ENCODE assay signal across 8 cellular contexts in the genomic region with DNA sequence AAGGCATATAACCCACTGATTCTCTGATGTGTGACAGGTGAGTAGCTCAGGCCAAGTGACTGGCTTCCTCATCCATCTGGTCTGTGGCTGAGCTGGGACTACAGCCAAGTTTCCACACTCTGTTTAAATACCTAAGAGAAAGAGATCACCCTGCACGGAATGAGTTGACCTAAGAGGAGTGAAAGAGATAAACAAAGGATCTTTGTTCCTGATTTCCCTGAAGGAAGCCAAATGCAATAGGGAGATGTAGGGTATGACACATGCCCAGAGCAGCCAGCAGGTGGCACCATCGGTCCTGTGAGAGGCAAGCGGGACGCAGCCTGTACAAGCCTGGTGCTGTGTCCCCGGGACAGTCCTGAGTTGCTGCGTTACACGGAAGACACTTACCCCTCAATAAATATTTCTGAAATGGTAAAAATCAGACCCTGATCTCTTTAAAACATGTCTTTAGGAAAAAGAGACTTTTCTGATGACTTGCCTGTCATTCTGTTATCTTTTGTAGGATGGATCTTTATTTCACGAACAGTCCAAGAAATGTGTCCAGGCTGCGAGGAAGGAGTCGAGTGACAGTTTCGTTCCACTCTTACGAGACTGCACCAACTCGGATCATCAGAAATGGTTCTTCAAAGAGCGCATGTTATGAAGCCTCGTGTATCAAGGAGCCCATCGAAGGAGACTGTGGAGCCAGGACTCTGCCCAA. TPM values are rescaled to one million over a fixed set of nuclear protein-coding genes. Genes with fewer than 3 reads are reported as not detected.
DNase-seq lines count a peak whose midpoint lies in the region; ATAC-seq and TF ChIP-seq lines count a peak whose summit lies in the region.

No MANE protein-coding gene starts in this region.

- no peak overlapping the region for H3K4me2 ChIP-seq in DOHH2 (ENCODE audit: low read length)
- H3K4me2 ChIP-seq in GM23248 (ENCODE audit: unreplicated experiment) = peak overlapping the region; percentile 90

- in situ Hi-C loops in GM23248 (cut with MboI) = no loop called here

- H3K79me2 ChIP-seq in DOHH2 (ENCODE audit: control insufficient read depth, low read length) = no peaks in the 10 kb centered on the region
- no peaks in the 10 kb centered on the region for H3K79me2 ChIP-seq in GM23248 (ENCODE audit: insufficient read depth)

- peaks cover 2% of the 10 kb centered on the region for H3K36me3 Mint-ChIP-seq in activated naive CD4-positive, alpha-beta T cell treated with anti-CD3 and anti-CD28 coated beads for 36 hours (ENCODE audit: low read depth)

- TF ChIP-seq CTCF in DOHH2 (IDR thresholded peaks at IDR 0.05; ENCODE audit: low read depth, low read length, poor library complexity, severe bottlenecking) (peak; percentile 86), ovary (IDR thresholded peaks at IDR 0.05) (peak; percentile 77 to 86 (median 79)), thoracic aorta (IDR thresholded peaks at IDR 0.05) (peak; percentile 88)

- H3K27me3 Mint-ChIP-seq in activated naive CD4-positive, alpha-beta T cell treated with anti-CD3 and anti-CD28 coated beads for 36 hours (ENCODE audit: low read depth) = no peaks in the 10 kb centered on the region

- H3K36me3 ChIP-seq in DOHH2 (ENCODE audit: control insufficient read depth, low read length) = no peaks in the 10 kb centered on the region
- H3K36me3 ChIP-seq in GM23248 (ENCODE audit: low read depth) = no peaks in the 10 kb centered on the region
- H3K36me3 ChIP-seq in MG63 = no peaks in the 10 kb centered on the region
- H3K36me3 ChIP-seq in SK-N-MC (ENCODE audit: insufficient read depth, low read length) = no peaks in the 10 kb centered on the region
- no peaks in the 10 kb centered on the region for H3K36me3 ChIP-seq in ovary
- H3K36me3 ChIP-seq in thoracic aorta = no peaks in the 10 kb centered on the region

- no peak overlapping the region for H3K27ac ChIP-seq in DOHH2 (ENCODE audit: low read depth, low read length)
- no peak overlapping the region; the same call in 1 of the 2 replicates for H3K27ac ChIP-seq in GM23248
- no peak overlapping the region for H3K27ac ChIP-seq in SK-N-MC
- H3K27ac ChIP-seq in ovary = no peak overlapping the region
- no peak overlapping the region for H3K27ac ChIP-seq in thoracic aorta

- CTCF ChIA-PET in activated naive CD4-positive, alpha-beta T cell treated with anti-CD3 and anti-CD28 coated beads for 36 hours (lab: Charles Lee) = interaction anchor here (0.6 to 5.2 kb wide), 40 partner anchors 10 to 293 kb away, joined by 3 to 58 read pairs (median 4); no protein-coding TSS in a partner anchor

- peak; percentile 78 for ATAC-seq in thoracic aorta (ENCODE audit: insufficient number of reproducible peaks, low FRiP score, low read depth)

- H3K9me3 ChIP-seq in DOHH2 (ENCODE audit: control insufficient read depth, insufficient read depth, low read length) (no peaks in the 10 kb centered on the region), GM23248 (ENCODE audit: low read depth) (no peaks in the 10 kb centered on the region), MG63 (no peaks in the 10 kb centered on the region), SK-N-MC (ENCODE audit: low read depth, low read length) (no peaks in the 10 kb centered on the region), ovary (no peaks in the 10 kb centered on the region), thoracic aorta (no peaks in the 10 kb centered on the region)

- no peaks in the 10 kb centered on the region for H4K20me1 ChIP-seq in DOHH2 (ENCODE audit: control insufficient read depth, insufficient read depth, low read depth, low read length)
- H4K20me1 ChIP-seq in GM23248 (ENCODE audit: insufficient read depth) = no peaks in the 10 kb centered on the region

- TF ChIP-seq EP300 in ovary (IDR thresholded peaks at IDR 0.05) = no peak

- H3K4me3 Mint-ChIP-seq in activated naive CD4-positive, alpha-beta T cell treated with anti-CD3 and anti-CD28 coated beads for 36 hours = no peak overlapping the region

- H3K9me2 ChIP-seq in DOHH2 (replicated peaks; ENCODE audit: control insufficient read depth, low read length) (no peaks in the 10 kb centered on the region), GM23248 (ENCODE audit: insufficient read depth) (no peaks in the 10 kb centered on the region)

- H3K4me1 Mint-ChIP-seq in activated naive CD4-positive, alpha-beta T cell treated with anti-CD3 and anti-CD28 coated beads for 36 hours (ENCODE audit: low read depth) = peaks cover 11% of the 10 kb centered on the region

- peak; percentile 92 for DNase-seq in GM23248
- DNase-seq in MG63 = peak; percentile 77
- peak; percentile 26 for DNase-seq in SK-N-MC (ENCODE audit: low read depth, low spot score)
- peak; percentile 89 for DNase-seq in activated naive CD4-positive, alpha-beta T cell treated with anti-CD3 and anti-CD28 coated beads for 36 hours
- peak; percentile 92 for DNase-seq in glomerular visceral epithelial cell (ENCODE audit: extremely low spot score)
- DNase-seq in ovary = peak; percentile 86 to 93 (median 90)
- DNase-seq in thoracic aorta (ENCODE audit: low spot score) = peak; percentile 69

- no peak overlapping the region for H3K4me3 ChIP-seq in DOHH2 (ENCODE audit: low read length)
- H3K4me3 ChIP-seq in GM23248 = peak overlapping the region; percentile 69
- no peak overlapping the region for H3K4me3 ChIP-seq in MG63
- H3K4me3 ChIP-seq in SK-N-MC = no peak overlapping the region
- peak overlapping the region; percentile 16 for H3K4me3 ChIP-seq in ovary
- H3K4me3 ChIP-seq in thoracic aorta = peak overlapping the region; percentile 48

- H3K4me1 ChIP-seq in DOHH2 (ENCODE audit: control insufficient read depth, low read length) = no peaks in the 10 kb centered on the region
- peaks cover 8% of the 10 kb centered on the region for H3K4me1 ChIP-seq in GM23248 (ENCODE audit: insufficient read depth)
- H3K4me1 ChIP-seq in ovary (ENCODE audit: insufficient read depth) = no peaks in the 10 kb centered on the region
- no peaks in the 10 kb centered on the region for H3K4me1 ChIP-seq in thoracic aorta (ENCODE audit: control insufficient read depth in 1 of 2, low read depth in 2 of 2)

- no peak for TF ChIP-seq POLR2A in ovary (IDR thresholded peaks at IDR 0.05)

- peak overlapping the region; percentile 66 for H3K9ac ChIP-seq in GM23248
- no peak overlapping the region for H3K9ac ChIP-seq in SK-N-MC (ENCODE audit: insufficient read length)

- peak overlapping the region; percentile 88 for H2AFZ ChIP-seq in GM23248

- 4 to 5% methylated on average over 16 of the region's 16 CpGs for WGBS in GM23248 (ENCODE audit: low coverage in 1 of 2, low lambda C conversion rate in 2 of 2, missing lambda C conversion rate in 2 of 2), 2 experiments
- 5 to 13% (median 11%) methylated on average over 16 of the region's 16 CpGs for WGBS in ovary, 3 donors

- H3K27me3 ChIP-seq in DOHH2 (ENCODE audit: control insufficient read depth, low read length) (no peaks in the 10 kb centered on the region), GM23248 (replicated peaks; ENCODE audit: insufficient read depth) (no peaks in the 10 kb centered on the region), MG63 (no peaks in the 10 kb centered on the region), ovary (no peaks in the 10 kb centered on the region), thoracic aorta (replicated peaks; ENCODE audit: insufficient read depth) (no peaks in the 10 kb centered on the region)

- intact Hi-C loops in activated naive CD4-positive, alpha-beta T cell treated with anti-CD3 and anti-CD28 coated beads for 36 hours (cut with micrococcal nuclease) = loop anchor here (1.0 to 2.0 kb wide), 4 partner anchors 38 to 292 kb away; no protein-coding TSS in a partner anchor
- intact Hi-C loops in ovary (cut with DNase I) = loop anchor here in 2 of 4 donors (5.0 to 10.0 kb wide), 2 partner anchors 296 to 1609 kb away; no protein-coding TSS in a partner anchor

- no peaks in the 10 kb centered on the region for H3F3A ChIP-seq in DOHH2 (ENCODE audit: control insufficient read depth, insufficient read depth)
- peaks cover 8% of the 10 kb centered on the region for H3F3A ChIP-seq in GM23248 (ENCODE audit: insufficient read depth)

- no peak overlapping the region for H3K27ac Mint-ChIP-seq in activated naive CD4-positive, alpha-beta T cell treated with anti-CD3 and anti-CD28 coated beads for 36 hours

- H3K9me3 Mint-ChIP-seq in activated naive CD4-positive, alpha-beta T cell treated with anti-CD3 and anti-CD28 coated beads for 36 hours = no peaks in the 10 kb centered on the region

RNA-seq across cellular contexts. Expression of gene GALNT12, which starts 41.1 kb away (rescaled TPM):
- 7.8 and 10.1 TPM in 2 replicates for total RNA-seq in GM23248 (2014; rRNA removed; shearing (Covaris generic))
- polyA plus RNA-seq in GM23248 (2016; fragmentation: Nextera tagmentation; extraction: Ambion mirVana) (0.74 and 1.5 TPM in 2 replicates), ovary (1 to 10 TPM in 1 of 2 donors, under 1 TPM in 1; 0.51 to 3.5 TPM)
- total RNA-seq in MG63 (2014; rRNA removed; shearing (Covaris generic); ENCODE audit: low replicate concordance) = 0.22 and 0.99 TPM in 2 replicates
- 10 to 100 TPM; 12.9 to 13.5 TPM for total RNA-seq in activated naive CD4-positive, alpha-beta T cell treated with anti-CD3 and anti-CD28 coated beads for 36 hours
- total RNA-seq in ovary (1 to 10 TPM in 5 of 7 donors, under 1 TPM in 2; 0.23 to 7.0 (median 1.4) TPM), thoracic aorta (10 to 100 TPM in 1 of 2 donors, 1 to 10 TPM in 1; 6.8 to 30.1 TPM)

RNA-seq across cellular contexts. Expression of gene ANKS6, which starts 52.2 kb away (rescaled TPM):
- 14.4 and 26.4 TPM in 2 replicates for total RNA-seq in GM23248 (2014; rRNA removed; shearing (Covaris generic))
- polyA plus RNA-seq in GM23248 (2016; fragmentation: Nextera tagmentation; extraction: Ambion mirVana) (6.1 and 7.1 TPM in 2 replicates), ovary (10 to 100 TPM in 1 of 2 donors, 1 to 10 TPM in 1; 7.4 to 12.9 TPM)
- 7.8 and 29.1 TPM in 2 replicates for total RNA-seq in MG63 (2014; rRNA removed; shearing (Covaris generic); ENCODE audit: low replicate concordance)
- total RNA-seq in activated naive CD4-positive, alpha-beta T cell treated with anti-CD3 and anti-CD28 coated beads for 36 hours = 10 to 100 TPM; 14.6 to 15.0 TPM
- total RNA-seq in ovary (10 to 100 TPM; 11.8 to 29.3 (median 18.6) TPM), thoracic aorta (10 to 100 TPM; 35.1 to 45.8 TPM)

Comparison
In these comparisons a context has a peak if more than half of its experiments do, and no peak if none do; other contexts are left out.
1. H3K4me3 ChIP-seq: peak in GM23248 (single experiment), ovary (single experiment) and thoracic aorta (single experiment); none in DOHH2 (single experiment), MG63 (single experiment) and SK-N-MC (single experiment).
2. DNase-seq: peak in every context shown above with its lines; median percentile 92 in GM23248; 92 in glomerular visceral epithelial cell; 90 in ovary; 89 in activated naive CD4-positive, alpha-beta T cell treated with anti-CD3 and anti-CD28 coated beads for 36 hours; 77 in MG63; 69 in thoracic aorta; 26 in SK-N-MC.
3. Peak in every context shown above with its lines, with median percentiles within 50 percentile points of each other: CTCF ChIP-seq.